In the genomic region with DNA sequence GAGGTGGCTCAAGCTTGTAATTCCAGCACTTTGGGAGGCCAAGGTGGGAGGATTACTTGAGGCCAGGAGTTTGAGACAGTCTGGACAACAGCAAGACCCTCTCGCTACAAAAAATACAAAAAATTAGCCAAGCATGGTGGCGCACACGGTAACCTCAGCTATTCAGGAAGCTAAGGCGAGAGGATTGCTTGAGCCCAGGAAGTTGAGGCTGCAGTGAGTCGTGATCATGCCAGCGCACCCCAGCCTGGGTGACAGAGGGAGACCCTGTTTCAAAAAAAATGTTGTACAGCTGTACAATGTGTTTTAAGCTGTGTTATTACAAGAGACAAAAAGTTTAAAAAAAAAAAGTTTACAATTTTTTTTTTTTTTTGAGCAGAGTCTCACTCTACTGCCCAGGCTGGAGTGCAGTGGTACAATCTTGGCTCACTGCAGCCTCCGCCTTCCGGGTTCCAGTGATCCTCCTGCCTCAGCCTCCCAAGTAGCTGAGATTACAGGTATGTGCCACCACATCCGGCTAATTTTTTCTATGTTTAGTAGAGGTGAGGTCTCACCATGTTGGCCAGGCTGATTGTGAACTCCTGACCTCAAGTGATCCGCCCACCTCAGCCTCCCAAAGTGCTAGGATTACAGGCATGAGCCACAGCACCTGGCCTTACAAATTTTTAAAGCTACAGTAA, we compare ENCODE assay signal across 9 cellular contexts. TPM values are rescaled to one million over a fixed set of nuclear protein-coding genes. Genes with fewer than 3 reads are reported as not detected.
"Had no signal": no experiment of that assay in that cellular context is flagged by ENCODE, and none has a peak within 500 bp of the region (broad histone marks: within the 10 kb centered on the region; RNA-seq: fewer than 3 reads in every experiment).

No MANE protein-coding gene starts in this region.

RNA-seq across cellular contexts. Expression of a gene that starts 37.3 kb away (rescaled TPM):
- total RNA-seq: activated B cell treated with CpG ODN at 0.5 μM for 24 hours; activated CD8-positive, alpha-beta T cell treated with anti-CD3 and anti-CD28 coated beads for 36 hours; activated T-cell treated with anti-CD3 and anti-CD28 coated beads, Interleukin-2, amount 50 U/mL, for 4 hours; astrocyte; dermis microvascular lymphatic vessel endothelial cell; endothelial cell of umbilical vein; fibroblast of villous mesenchyme; glomerular endothelial cell; T-cell had no signal
- polyA plus RNA-seq: endothelial cell of umbilical vein had no signal
